In genomic region chr7:110076194-110076593, GRCh38 we compare ENCODE assay signal across 33 cellular contexts.
"Had no signal": no experiment of that assay in that cellular context is flagged by ENCODE, and none has a peak within 500 bp of the region (broad histone marks: within the 10 kb centered on the region; RNA-seq: fewer than 3 reads in every experiment).

No MANE protein-coding gene starts in this region.

- H3K9me3 ChIP-seq: adrenal gland, ascending aorta, body of pancreas had no signal

- H3K27ac ChIP-seq: adrenal gland, ascending aorta, body of pancreas, brain microvascular endothelial cell, breast epithelium, cardiac muscle cell had no signal

- H3K36me3 ChIP-seq: adrenal gland, ascending aorta, brain microvascular endothelial cell, breast epithelium, cardiac muscle cell had no signal

- H3K27me3 ChIP-seq: adrenal gland, ascending aorta, body of pancreas, brain microvascular endothelial cell, breast epithelium, cardiac muscle cell had no signal

- H3K4me1 ChIP-seq: adrenal gland, ascending aorta, body of pancreas, breast epithelium had no signal

- FAIRE-seq: astrocyte, bronchial epithelial cell had no signal

- ATAC-seq: activated naive CD4-positive, alpha-beta T cell treated with anti-CD3 and anti-CD28 coated beads, Interleukin-2, amount 50 U/mL, for 72 hours; activated naive CD8-positive, alpha-beta T cell treated with anti-CD3 and anti-CD28 coated beads, Interleukin-2, amount 50 U/mL, for 24 hours; activated T-cell treated with anti-CD3 and anti-CD28 coated beads, Interleukin-2, amount 50 U/mL, for 4 hours; activated T-cell treated with anti-CD3 and anti-CD28 coated beads, Interleukin-2, amount 50 U/mL, for 72 hours; activated T-helper 17 cell treated with anti-CD3 and anti-CD28 coated beads, Interleukin-2, amount 50 U/mL, for 72 hours; body of pancreas had no signal

- H3K4me3 ChIP-seq: adrenal gland, ascending aorta, body of pancreas, breast epithelium, cardiac muscle cell had no signal

- DNase-seq: activated effector memory CD4-positive, alpha-beta T cell treated with anti-CD3 and anti-CD28 coated beads, Interleukin-2, amount 50 U/mL, for 16 hours; activated effector memory CD4-positive, alpha-beta T cell treated with Interleukin-2 at 50 U/mL for 16 hours; activated gamma-delta T cell; activated gamma-delta T cell treated with Interleukin-2 at 50 U/mL for 16 hours; activated naive CD4-positive, alpha-beta T cell; activated naive CD4-positive, alpha-beta T cell treated with anti-CD3 and anti-CD28 coated beads for 36 hours; activated naive CD4-positive, alpha-beta T cell treated with anti-CD3 and anti-CD28 coated beads, Interleukin-2, amount 10 ng/mL, durations not matched to agents 7 days and 5 days; activated naive CD4-positive, alpha-beta T cell treated with anti-CD3 and anti-CD28 coated beads, Interleukin-2, amount 50 U/mL, for 16 hours; activated naive CD4-positive, alpha-beta T cell treated with Interleukin-2 at 50 U/mL for 16 hours; activated naive CD8-positive, alpha-beta T cell treated with anti-CD3 and anti-CD28 coated beads for 36 hours; activated naive CD8-positive, alpha-beta T cell treated with anti-CD3 and anti-CD28 coated beads, Interleukin-2, amount 10 ng/mL, durations not matched to agents 7 days and 5 days; activated naive CD8-positive, alpha-beta T cell treated with anti-CD3 and anti-CD28 coated beads, Interleukin-2, amount 50 U/mL, for 24 hours; activated T-cell treated with anti-CD3 and anti-CD28 coated beads, Interleukin-2, amount 50 U/mL, for 1 hour; activated T-cell treated with anti-CD3 and anti-CD28 coated beads, Interleukin-2, amount 50 U/mL, for 24 hours; activated T-cell treated with anti-CD3 and anti-CD28 coated beads, Interleukin-2, amount 50 U/mL, for 4 hours; activated T-cell treated with anti-CD3 and anti-CD28 coated beads, Interleukin-2, amount 50 U/mL, for 48 hours; activated T-cell treated with anti-CD3 and anti-CD28 coated beads, Interleukin-2, amount 50 U/mL, for 72 hours; adrenal gland; amniotic stem cell; amygdala; anterior cingulate cortex; aorta; body of pancreas; brain microvascular endothelial cell; caudate nucleus; cerebellar nuclear complex had no signal
